In the genomic region with DNA sequence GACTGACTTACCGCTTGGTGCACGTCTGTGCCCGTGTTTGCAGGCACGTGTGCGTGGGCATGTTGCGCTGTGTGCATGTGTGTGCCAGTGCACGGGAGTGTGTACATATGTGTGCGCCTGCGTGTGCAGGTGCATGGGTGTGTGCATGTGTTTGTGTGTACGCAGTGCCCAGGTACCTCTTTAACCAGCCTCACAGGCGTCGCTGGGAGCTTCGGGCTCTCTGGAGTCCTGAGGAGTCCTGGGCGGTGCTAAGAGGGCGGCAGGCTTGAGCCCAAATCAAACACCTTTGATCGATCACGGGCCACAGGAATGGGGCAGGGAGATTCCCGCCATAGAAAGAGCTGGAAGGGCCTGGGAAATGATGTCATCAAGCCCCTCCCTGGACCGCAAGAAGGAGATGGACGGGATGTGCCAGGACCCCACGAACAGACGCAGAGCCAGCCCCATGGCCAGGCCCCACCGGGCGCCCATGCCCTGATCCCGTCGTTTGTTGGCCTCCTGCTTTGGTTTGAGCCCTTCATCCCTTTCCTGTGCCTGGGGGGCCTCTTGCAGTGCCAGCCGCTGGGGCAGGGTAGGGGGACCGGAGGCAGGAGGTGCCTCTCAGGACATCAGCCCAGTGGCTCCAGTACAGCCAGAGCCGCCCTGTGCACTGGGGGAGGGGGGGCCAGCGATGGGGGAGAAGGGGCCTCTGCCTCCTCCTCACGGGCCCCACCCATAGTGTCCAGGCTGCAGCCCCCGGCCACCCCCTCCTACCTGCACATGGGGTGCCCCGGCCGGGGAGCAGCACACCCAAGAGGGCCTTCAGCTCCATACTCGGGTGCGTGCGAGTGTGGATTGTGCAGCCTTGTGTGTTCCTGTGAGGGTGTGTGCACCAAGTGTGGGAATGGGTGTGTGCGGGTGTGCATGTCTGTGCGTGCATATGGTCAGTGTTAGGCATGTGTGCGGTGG, we compare ENCODE assay signal across 17 cellular contexts. TPM values are rescaled to one million over a fixed set of nuclear protein-coding genes. Genes with fewer than 3 reads are reported as not detected.
"Had no signal": no experiment of that assay in that cellular context is flagged by ENCODE, and none has a peak within 500 bp of the region (broad histone marks: within the 10 kb centered on the region; RNA-seq: fewer than 3 reads in every experiment).

No MANE protein-coding gene starts in this region.

- H3K27ac ChIP-seq: body of pancreas, epithelial cell of prostate, gastroesophageal sphincter, pancreas, transverse colon had no signal

- H3K4me3 ChIP-seq: body of pancreas, gastroesophageal sphincter, pancreas, transverse colon had no signal

- H3K9me3 Mint-ChIP-seq: activated naive CD4-positive, alpha-beta T cell treated with anti-CD3 and anti-CD28 coated beads, Interleukin-2, amount 50 U/mL, for 24 hours; activated T-helper 2 cell treated with anti-CD3 and anti-CD28 coated beads, Interferon-gamma antibody, Interleukin-2, Interleukin-4, amounts not matched to agents 10 μg/mL and 5 μg/mL and 100 μg/mL, durations not matched to agents 14 hours and 24 hours and 36 hours; central memory CD8-positive, alpha-beta T cell; nephron progenitor cell had no signal

- FAIRE-seq: kidney, pancreas had no signal

- ATAC-seq: activated CD4-positive, alpha-beta T cell treated with anti-CD3 and anti-CD28 coated beads for 36 hours; body of pancreas; gastroesophageal sphincter; pancreas had no signal

- H3K27ac Mint-ChIP-seq: activated CD4-positive, alpha-beta T cell treated with anti-CD3 and anti-CD28 coated beads for 36 hours; activated naive CD4-positive, alpha-beta T cell treated with anti-CD3 and anti-CD28 coated beads, Interleukin-2, amount 50 U/mL, for 24 hours; activated T-helper 2 cell treated with anti-CD3 and anti-CD28 coated beads, Interferon-gamma antibody, Interleukin-2, Interleukin-4, amounts not matched to agents 10 μg/mL and 5 μg/mL and 100 μg/mL, durations not matched to agents 14 hours and 24 hours and 36 hours; nephron progenitor cell had no signal

- H3K36me3 ChIP-seq: gastroesophageal sphincter, pancreas, transverse colon had no signal

- H3K9me3 ChIP-seq: body of pancreas, gastroesophageal sphincter, pancreas, transverse colon had no signal

- H3K36me3 Mint-ChIP-seq: activated naive CD4-positive, alpha-beta T cell treated with anti-CD3 and anti-CD28 coated beads, Interleukin-2, amount 50 U/mL, for 24 hours had no signal

- DNase-seq: activated CD4-positive, alpha-beta T cell treated with anti-CD3 and anti-CD28 coated beads for 36 hours; body of pancreas; cortex of kidney; effector memory CD4-positive, alpha-beta T cell; nephron progenitor cell; SHP77; stimulated activated CD4-positive, alpha-beta T cell treated with anti-CD3 and anti-CD28 coated beads, Interleukin-15, amount 100 ng/mL, for 24 hours; stimulated activated CD4-positive, alpha-beta T cell treated with anti-CD3 and anti-CD28 coated beads, Interleukin-4, amount 100 ng/mL, for 24 hours; T-helper 2 cell; transverse colon had no signal

- H3K4me3 Mint-ChIP-seq: activated CD4-positive, alpha-beta T cell treated with anti-CD3 and anti-CD28 coated beads for 36 hours; activated naive CD4-positive, alpha-beta T cell treated with anti-CD3 and anti-CD28 coated beads, Interleukin-2, amount 50 U/mL, for 24 hours; central memory CD8-positive, alpha-beta T cell; nephron progenitor cell had no signal

- H3K4me1 Mint-ChIP-seq: activated CD4-positive, alpha-beta T cell treated with anti-CD3 and anti-CD28 coated beads for 36 hours; activated naive CD4-positive, alpha-beta T cell treated with anti-CD3 and anti-CD28 coated beads, Interleukin-2, amount 50 U/mL, for 24 hours had no signal

RNA-seq across cellular contexts. Expression of a gene that starts 5.8 kb away (rescaled TPM):
- total RNA-seq: activated CD4-positive, alpha-beta T cell treated with anti-CD3 and anti-CD28 coated beads for 36 hours had no signal
